Comparison of ENCODE assay signal across 8 cellular contexts in the genomic region with DNA sequence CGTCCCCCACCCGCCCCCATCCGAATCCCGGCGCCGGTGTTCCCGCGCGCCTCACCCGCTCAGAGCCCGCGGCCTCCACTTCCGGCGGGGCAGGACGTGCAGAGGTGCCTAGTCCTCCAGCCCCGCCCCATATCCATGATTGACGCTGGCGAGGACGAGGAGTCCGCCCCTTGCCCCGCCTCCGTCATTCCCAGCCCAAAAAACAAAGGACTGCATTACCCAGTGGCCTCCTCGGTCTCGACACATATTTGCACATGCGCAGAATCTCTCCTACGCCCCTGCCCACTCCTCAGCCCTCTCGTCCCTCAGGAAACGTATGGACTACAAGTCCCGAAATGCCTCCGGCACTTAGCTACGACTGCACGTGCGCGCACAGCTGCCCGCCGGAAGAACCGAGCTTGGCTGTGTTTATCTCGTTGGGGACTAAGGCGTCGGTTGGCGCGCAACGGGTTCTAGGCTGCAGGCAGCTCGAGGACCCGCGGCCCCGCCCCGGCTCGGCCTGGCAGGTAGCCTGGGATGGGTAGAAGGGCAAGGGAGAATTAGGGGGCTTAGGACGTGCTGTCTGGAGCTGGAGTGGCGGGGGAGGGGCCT. TPM values are rescaled to one million over a fixed set of nuclear protein-coding genes. Genes with fewer than 3 reads are reported as not detected.
A peak's percentile ranks its signal among the peaks of the same experiment; 100 is the strongest.
DNase-seq lines count a peak whose midpoint lies in the region; ATAC-seq, FAIRE-seq and TF ChIP-seq lines count a peak whose summit lies in the region.

A gene with protein sequence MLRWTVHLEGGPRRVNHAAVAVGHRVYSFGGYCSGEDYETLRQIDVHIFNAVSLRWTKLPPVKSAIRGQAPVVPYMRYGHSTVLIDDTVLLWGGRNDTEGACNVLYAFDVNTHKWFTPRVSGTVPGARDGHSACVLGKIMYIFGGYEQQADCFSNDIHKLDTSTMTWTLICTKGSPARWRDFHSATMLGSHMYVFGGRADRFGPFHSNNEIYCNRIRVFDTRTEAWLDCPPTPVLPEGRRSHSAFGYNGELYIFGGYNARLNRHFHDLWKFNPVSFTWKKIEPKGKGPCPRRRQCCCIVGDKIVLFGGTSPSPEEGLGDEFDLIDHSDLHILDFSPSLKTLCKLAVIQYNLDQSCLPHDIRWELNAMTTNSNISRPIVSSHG (plus strand): TSS at position 407 of the 591 bp plus-strand sequence. CDS start 2,944 bp downstream, outside the sequence.
A gene (minus strand): TSS at position 104 of the 591 bp plus-strand sequence. CDS start 133 bp downstream, outside the sequence.

- POLR2A ChIA-PET in AG04449 (lab: Yijun Ruan, JAX), result interaction anchor here (0.6 to 1.6 kb wide), 12 partner anchors 29 to 169 kb away, joined by 3 to 10 read pairs (median 3); a partner anchor contains a TSS

- H3K9ac ChIP-seq in iPS-20b (ENCODE audit: low read depth, low read length), result peak within 1 kb of the TSS; percentile 91

- peaks cover 29% of the 10 kb centered on the region for H3K36me3 ChIP-seq in bronchial epithelial cell (ENCODE audit: control insufficient read depth, insufficient read depth, low read length)
- H3K36me3 ChIP-seq in iPS-20b (ENCODE audit: insufficient read depth, low read depth, low read length), result peaks cover 58% of the 10 kb centered on the region

- no peaks in the 10 kb centered on the region for H3K27me3 ChIP-seq in bronchial epithelial cell (ENCODE audit: control insufficient read depth, insufficient read depth, low read length)
- no peaks in the 10 kb centered on the region for H3K27me3 ChIP-seq in iPS-20b (ENCODE audit: insufficient read depth, low read length)

- H3K27ac ChIP-seq in iPS-20b (ENCODE audit: low read length) (peak within 1 kb of the TSS; percentile 64), skin epidermis (peak within 1 kb of the TSS in 20 of 21 experiments; percentile 63 to 92 (median 83))

- H3K9me3 ChIP-seq in iPS-20b (ENCODE audit: insufficient read depth, low read depth, low read length), result no peaks in the 10 kb centered on the region

- peak within 1 kb of the TSS; percentile 98 for H3K4me3 ChIP-seq in AG04449 (ENCODE audit: low read depth, low read length)
- peak within 1 kb of the TSS; percentile 92 for H3K4me3 ChIP-seq in WI38 (ENCODE audit: low read depth, low read length)
- peak within 1 kb of the TSS; percentile 70 for H3K4me3 ChIP-seq in bronchial epithelial cell (ENCODE audit: low read depth, low read length)
- peak within 1 kb of the TSS; percentile 99 for H3K4me3 ChIP-seq in iPS-20b (ENCODE audit: low read length)
- peak within 1 kb of the TSS; percentile 50 to 78 (median 73) for H3K4me3 ChIP-seq in skin epidermis

- ATAC-seq in GM18907 (IDR thresholded peaks at IDR 0.05; ENCODE audit: unreplicated experiment) (peak; percentile 90), HG03159 (IDR thresholded peaks at IDR 0.05; ENCODE audit: unreplicated experiment) (peak; percentile 91)

- CTCF ChIA-PET in AG04449 (lab: Yijun Ruan, JAX), result interaction anchor here (1.1 to 5.5 kb wide), 6 partner anchors 9 to 215 kb away, joined by 3 to 38 read pairs (median 7); a partner anchor contains a TSS

- FAIRE-seq in bronchial epithelial cell (lab: Jason Lieb, UNC), result peak; percentile 79

- no peak for TF ChIP-seq CTCF in AG04449 (IDR thresholded peaks at IDR 0.05; ENCODE audit: insufficient read depth, low read length, missing control alignments)
- no peak for TF ChIP-seq CTCF in WI38 (IDR thresholded peaks at IDR 0.05; ENCODE audit: low read depth, low read length)
- no peak for TF ChIP-seq CTCF in bronchial epithelial cell (IDR thresholded peaks at IDR 0.05; ENCODE audit: insufficient read depth, low read length, severe bottlenecking)

- peaks cover 15% of the 10 kb centered on the region; the same call in 1 of the 2 replicates for H3K4me1 ChIP-seq in iPS-20b (ENCODE audit: insufficient read depth, low read length)

- peak; percentile 99 for DNase-seq in AG04449 (ENCODE audit: low read depth, low spot score)
- peak; percentile 97 for DNase-seq in NCI-H2227 treated with DMSO at 0.1 percent for 48 hours (lab: John Stamatoyannopoulos, UW)
- DNase-seq in bronchial epithelial cell (ENCODE audit: low read depth), result peak; percentile 100

RNA-seq across cellular contexts. Expression of the first gene that starts in this region (rescaled TPM):
- 60.4 and 70.6 TPM in 2 replicates for total RNA-seq in bronchial epithelial cell

RNA-seq across cellular contexts. Expression of the second gene that starts in this region (rescaled TPM):
- total RNA-seq in bronchial epithelial cell, result 55.2 and 62.4 TPM in 2 replicates

Comparison
In these comparisons a context has a peak if more than half of its experiments do, and no peak if none do; other contexts are left out.
1. Peak in every context shown above with its lines: DNase-seq, ATAC-seq, H3K4me3 ChIP-seq and H3K27ac ChIP-seq.